Comparison of ENCODE assay signal across 1 cellular context in genomic region chr11:129767827-129768226, GRCh38.
TF ChIP-seq lines count a peak whose summit lies in the region.

No MANE protein-coding gene starts in this region.

TF ChIP-seq in HepG2, 621 proteins besides CTCF, POLR2A, EP300 and RAD21 (continued from another document):
- TF ChIP-seq NR2F2 (IDR thresholded peaks at IDR 0.05; ENCODE audit: borderline replicate concordance, low read depth) (no peak), ZFP36 (IDR thresholded peaks at IDR 0.05; ENCODE audit: borderline replicate concordance, low read depth, low read length, partially characterized antibody) (no peak), CENPT (CRISPR knock-in tag; IDR thresholded peaks at IDR 0.05; ENCODE audit: low read depth) (no peak), NCOA5 (CRISPR knock-in tag; IDR thresholded peaks at IDR 0.05) (no peak), ZNF644 (CRISPR knock-in tag; IDR thresholded peaks at IDR 0.05; ENCODE audit: low read depth) (no peak), RBAK (CRISPR knock-in tag; IDR thresholded peaks at IDR 0.05) (no peak), MAFK (conservative IDR thresholded peaks at IDR 0.05 in 1 of 2, IDR thresholded peaks at IDR 0.05 in 1 of 2; ENCODE audit: low read length in 2 of 2) (no peak)
- TF ChIP-seq, protein P1, sequence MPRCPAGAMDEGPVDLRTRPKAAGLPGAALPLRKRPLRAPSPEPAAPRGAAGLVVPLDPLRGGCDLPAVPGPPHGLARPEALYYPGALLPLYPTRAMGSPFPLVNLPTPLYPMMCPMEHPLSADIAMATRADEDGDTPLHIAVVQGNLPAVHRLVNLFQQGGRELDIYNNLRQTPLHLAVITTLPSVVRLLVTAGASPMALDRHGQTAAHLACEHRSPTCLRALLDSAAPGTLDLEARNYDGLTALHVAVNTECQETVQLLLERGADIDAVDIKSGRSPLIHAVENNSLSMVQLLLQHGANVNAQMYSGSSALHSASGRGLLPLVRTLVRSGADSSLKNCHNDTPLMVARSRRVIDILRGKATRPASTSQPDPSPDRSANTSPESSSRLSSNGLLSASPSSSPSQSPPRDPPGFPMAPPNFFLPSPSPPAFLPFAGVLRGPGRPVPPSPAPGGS (CRISPR knock-in tag; IDR thresholded peaks at IDR 0.05), result no peak
- TF ChIP-seq, protein P2, sequence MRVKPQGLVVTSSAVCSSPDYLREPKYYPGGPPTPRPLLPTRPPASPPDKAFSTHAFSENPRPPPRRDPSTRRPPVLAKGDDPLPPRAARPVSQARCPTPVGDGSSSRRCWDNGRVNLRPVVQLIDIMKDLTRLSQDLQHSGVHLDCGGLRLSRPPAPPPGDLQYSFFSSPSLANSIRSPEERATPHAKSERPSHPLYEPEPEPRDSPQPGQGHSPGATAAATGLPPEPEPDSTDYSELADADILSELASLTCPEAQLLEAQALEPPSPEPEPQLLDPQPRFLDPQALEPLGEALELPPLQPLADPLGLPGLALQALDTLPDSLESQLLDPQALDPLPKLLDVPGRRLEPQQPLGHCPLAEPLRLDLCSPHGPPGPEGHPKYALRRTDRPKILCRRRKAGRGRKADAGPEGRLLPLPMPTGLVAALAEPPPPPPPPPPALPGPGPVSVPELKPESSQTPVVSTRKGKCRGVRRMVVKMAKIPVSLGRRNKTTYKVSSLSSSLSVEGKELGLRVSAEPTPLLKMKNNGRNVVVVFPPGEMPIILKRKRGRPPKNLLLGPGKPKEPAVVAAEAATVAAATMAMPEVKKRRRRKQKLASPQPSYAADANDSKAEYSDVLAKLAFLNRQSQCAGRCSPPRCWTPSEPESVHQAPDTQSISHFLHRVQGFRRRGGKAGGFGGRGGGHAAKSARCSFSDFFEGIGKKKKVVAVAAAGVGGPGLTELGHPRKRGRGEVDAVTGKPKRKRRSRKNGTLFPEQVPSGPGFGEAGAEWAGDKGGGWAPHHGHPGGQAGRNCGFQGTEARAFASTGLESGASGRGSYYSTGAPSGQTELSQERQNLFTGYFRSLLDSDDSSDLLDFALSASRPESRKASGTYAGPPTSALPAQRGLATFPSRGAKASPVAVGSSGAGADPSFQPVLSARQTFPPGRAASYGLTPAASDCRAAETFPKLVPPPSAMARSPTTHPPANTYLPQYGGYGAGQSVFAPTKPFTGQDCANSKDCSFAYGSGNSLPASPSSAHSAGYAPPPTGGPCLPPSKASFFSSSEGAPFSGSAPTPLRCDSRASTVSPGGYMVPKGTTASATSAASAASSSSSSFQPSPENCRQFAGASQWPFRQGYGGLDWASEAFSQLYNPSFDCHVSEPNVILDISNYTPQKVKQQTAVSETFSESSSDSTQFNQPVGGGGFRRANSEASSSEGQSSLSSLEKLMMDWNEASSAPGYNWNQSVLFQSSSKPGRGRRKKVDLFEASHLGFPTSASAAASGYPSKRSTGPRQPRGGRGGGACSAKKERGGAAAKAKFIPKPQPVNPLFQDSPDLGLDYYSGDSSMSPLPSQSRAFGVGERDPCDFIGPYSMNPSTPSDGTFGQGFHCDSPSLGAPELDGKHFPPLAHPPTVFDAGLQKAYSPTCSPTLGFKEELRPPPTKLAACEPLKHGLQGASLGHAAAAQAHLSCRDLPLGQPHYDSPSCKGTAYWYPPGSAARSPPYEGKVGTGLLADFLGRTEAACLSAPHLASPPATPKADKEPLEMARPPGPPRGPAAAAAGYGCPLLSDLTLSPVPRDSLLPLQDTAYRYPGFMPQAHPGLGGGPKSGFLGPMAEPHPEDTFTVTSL (CRISPR knock-in tag; IDR thresholded peaks at IDR 0.05; ENCODE audit: borderline replicate concordance), result no peak
